ENCODE assay signal across 8 cellular contexts in the genomic region with DNA sequence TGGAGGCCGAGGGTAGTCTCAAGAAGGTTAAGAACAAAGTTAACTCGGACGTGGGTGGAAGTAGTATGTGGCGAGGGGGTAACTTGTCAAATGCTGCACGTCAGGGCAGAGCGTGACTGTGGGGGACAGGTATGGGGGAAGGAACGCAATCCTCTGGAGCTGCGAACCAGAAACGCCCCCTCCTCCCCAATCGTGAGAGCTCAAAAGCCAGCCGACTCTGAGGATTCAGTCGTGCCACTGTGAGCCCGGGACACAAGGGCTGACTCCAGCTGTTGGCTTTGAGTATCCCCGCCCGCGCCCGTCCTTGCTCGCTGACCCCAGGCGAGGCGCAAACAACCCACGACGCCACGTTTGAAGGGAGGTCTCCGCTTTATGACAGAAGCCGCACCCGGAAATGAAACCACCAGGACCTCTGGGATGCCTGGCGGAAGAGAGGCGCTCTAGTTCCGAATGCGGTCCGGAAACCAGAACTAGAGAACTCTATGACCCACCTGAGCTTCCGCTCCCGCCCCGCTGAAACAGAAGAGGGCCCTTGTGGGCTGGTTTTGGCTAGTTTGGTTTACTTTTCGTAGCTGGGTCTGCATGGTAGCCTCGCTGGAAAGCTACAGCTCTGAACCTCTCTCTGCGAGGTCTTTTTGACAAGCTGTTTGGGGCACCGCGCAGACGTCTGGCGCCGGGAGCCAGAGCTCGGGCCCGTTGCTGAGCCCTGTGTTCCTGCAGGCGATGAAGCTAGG. TPM values are rescaled to one million over a fixed set of nuclear protein-coding genes. Genes with fewer than 3 reads are reported as not detected.
A peak's percentile ranks its signal among the peaks of the same experiment; 100 is the strongest.
DNase-seq lines count a peak whose midpoint lies in the region; ATAC-seq and TF ChIP-seq lines count a peak whose summit lies in the region.

A gene (minus strand): TSS at position 377 of the 734 bp plus-strand sequence. CDS start 550 bp downstream, outside the sequence.

- no peaks in the 10 kb centered on the region for H3K4me1 Mint-ChIP-seq in Calu3 (ENCODE audit: low read depth, unreplicated experiment)
- peaks cover 38% of the 10 kb centered on the region for H3K4me1 Mint-ChIP-seq in activated T-cell treated with anti-CD3 and anti-CD28 coated beads, Interleukin-2, amount 50 U/mL, for 24 hours (ENCODE audit: low read depth)

- H3K4me1 ChIP-seq in PC-3 (ENCODE audit: insufficient read depth, low read length) (peaks cover 18% of the 10 kb centered on the region), muscle layer of colon (ENCODE audit: insufficient read depth, low read length) (peaks cover 22% of the 10 kb centered on the region)

- no peak for TF ChIP-seq CTCF in Calu3 (IDR thresholded peaks at IDR 0.05; ENCODE audit: unreplicated experiment)
- no peak for TF ChIP-seq CTCF in PC-3 (conservative IDR thresholded peaks at IDR 0.05; ENCODE audit: low read depth, low read length)

- H3K36me3 Mint-ChIP-seq in Calu3 (ENCODE audit: insufficient read depth, unreplicated experiment): peaks cover 22% of the 10 kb centered on the region
- H3K36me3 Mint-ChIP-seq in activated T-cell treated with anti-CD3 and anti-CD28 coated beads, Interleukin-2, amount 50 U/mL, for 24 hours (ENCODE audit: low read depth): peaks cover 48% of the 10 kb centered on the region

- H3K9ac ChIP-seq in PC-3 (ENCODE audit: low read length): peak within 1 kb of the TSS; percentile 94
- H3K9ac ChIP-seq in muscle layer of colon (ENCODE audit: low read length): peak within 1 kb of the TSS; percentile 90

- peaks cover 17% of the 10 kb centered on the region for H3K79me2 ChIP-seq in PC-3 (ENCODE audit: low read length)

- H3K36me3 ChIP-seq in PC-3 (ENCODE audit: low read depth, low read length) (peaks cover 3% of the 10 kb centered on the region; the same call in 1 of the 2 replicates), muscle layer of colon (ENCODE audit: insufficient read depth, low read length) (peaks cover 11% of the 10 kb centered on the region)

- H3K27me3 Mint-ChIP-seq in Calu3 (ENCODE audit: unreplicated experiment): peaks cover 5% of the 10 kb centered on the region
- H3K27me3 Mint-ChIP-seq in activated T-cell treated with anti-CD3 and anti-CD28 coated beads, Interleukin-2, amount 50 U/mL, for 24 hours: no peaks in the 10 kb centered on the region

- DNase-seq in Calu3 (peak; percentile 66), PC-3 (peak; percentile 84)
- DNase-seq in Jurkat, Clone E6-1 (ENCODE audit: low read depth, low spot score): peak; percentile 92
- peak; percentile 88 for DNase-seq in activated T-cell treated with anti-CD3 and anti-CD28 coated beads, Interleukin-2, amount 50 U/mL, for 24 hours
- DNase-seq in stimulated activated CD8-positive, alpha-beta memory T cell treated with anti-CD3 and anti-CD28 coated beads, Interleukin-7, amount 100 ng/mL, for 1 hour (ENCODE audit: low read depth in 2 of 2): peak; percentile 66 to 70

- H3K27ac Mint-ChIP-seq in Calu3 (ENCODE audit: unreplicated experiment): peak within 1 kb of the TSS; percentile 63
- peak within 1 kb of the TSS; percentile 95 for H3K27ac Mint-ChIP-seq in activated T-cell treated with anti-CD3 and anti-CD28 coated beads, Interleukin-2, amount 50 U/mL, for 24 hours

- POLR2A ChIA-PET in PC-3 (lab: Charles Lee; ENCODE audit: unreplicated experiment): interaction anchor here (0.5 to 1.0 kb wide), 3 partner anchors 10 to 338 kb away, joined by 3 to 4 read pairs (median 3); no protein-coding TSS in a partner anchor

- H3K9me2 ChIP-seq in PC-3 (replicated peaks; ENCODE audit: low read length): no peaks in the 10 kb centered on the region

- intact Hi-C loops in Calu3 (cut with micrococcal nuclease; ENCODE audit: unreplicated experiment) (no loop called here), PC-3 (cut with micrococcal nuclease) (no loop called here)

- no peaks in the 10 kb centered on the region for H4K20me1 ChIP-seq in PC-3 (ENCODE audit: low read length)

- ATAC-seq in GM21529 (IDR thresholded peaks at IDR 0.05; ENCODE audit: unreplicated experiment): peak; percentile 87
- peak; percentile 95 for ATAC-seq in PC-3
- peak; percentile 92 for ATAC-seq in esophagus mucosa

- CTCF ChIA-PET in Calu3 (lab: Charles Lee) (interaction anchor here (0.6 to 2.1 kb wide), 8 partner anchors 9 to 1078 kb away, joined by 3 to 6 read pairs (median 5); a partner anchor contains a TSS), PC-3 (lab: Charles Lee) (interaction anchor here (0.8 kb wide), 1 partner anchor 23 kb away, joined by 4 read pairs; no protein-coding TSS in a partner anchor)

- peak within 1 kb of the TSS; percentile 58 for H3K27ac ChIP-seq in PC-3 (ENCODE audit: low read length)
- peak within 1 kb of the TSS; percentile 97 for H3K27ac ChIP-seq in muscle layer of colon (ENCODE audit: low read depth, low read length)

- H3K4me3 ChIP-seq in Jurkat, Clone E6-1 (ENCODE audit: low read length): peak within 1 kb of the TSS; percentile 90
- H3K4me3 ChIP-seq in PC-3 (ENCODE audit: low read length) (peak within 1 kb of the TSS; percentile 90), muscle layer of colon (ENCODE audit: low read depth in 1 of 2, low read length in 2 of 2) (peak within 1 kb of the TSS; percentile 59 to 97)

- H3K9me3 ChIP-seq in PC-3 (ENCODE audit: low read length): no peaks in the 10 kb centered on the region
- no peaks in the 10 kb centered on the region for H3K9me3 ChIP-seq in muscle layer of colon (ENCODE audit: low read length)

- peak within 1 kb of the TSS; percentile 94 for H3K4me3 Mint-ChIP-seq in Calu3 (ENCODE audit: low read depth, unreplicated experiment)
- H3K4me3 Mint-ChIP-seq in activated T-cell treated with anti-CD3 and anti-CD28 coated beads, Interleukin-2, amount 50 U/mL, for 24 hours: peak within 1 kb of the TSS; percentile 90

- peak within 1 kb of the TSS; percentile 93 for H3K4me2 ChIP-seq in PC-3 (ENCODE audit: low read length)

- BruUV-seq in Calu3 (replicated peaks; lab: Mats Ljungman, UMichigan) (TSS peak; percentile 81), PC-3 (replicated peaks; lab: Mats Ljungman, UMichigan) (TSS peak; percentile 86)

- no peaks in the 10 kb centered on the region for H3K9me3 Mint-ChIP-seq in Calu3 (ENCODE audit: low read depth, unreplicated experiment)
- no peaks in the 10 kb centered on the region for H3K9me3 Mint-ChIP-seq in activated T-cell treated with anti-CD3 and anti-CD28 coated beads, Interleukin-2, amount 50 U/mL, for 24 hours

- no peaks in the 10 kb centered on the region for H3K27me3 ChIP-seq in PC-3 (ENCODE audit: low read length)
- H3K27me3 ChIP-seq in muscle layer of colon (ENCODE audit: control insufficient read depth in 1 of 2, insufficient read depth in 2 of 2, low read length in 2 of 2): no peaks in the 10 kb centered on the region

- peak within 1 kb of the TSS; percentile 85 for H2AFZ ChIP-seq in PC-3 (ENCODE audit: low read length)

- peaks cover 3% of the 10 kb centered on the region for H3F3A ChIP-seq in PC-3 (ENCODE audit: low read length, unreplicated experiment)

RNA-seq across cellular contexts. Expression of the gene that starts here (rescaled TPM):
- total RNA-seq in Calu3 (2022): 3.4 and 4.1 TPM in 2 replicates
- polyA plus RNA-seq in Jurkat, Clone E6-1 (2012; ENCODE audit: insufficient read depth, insufficient read length): 6.6 TPM
- 2.4 and 3.9 TPM in 2 replicates for total RNA-seq in PC-3 (2014; rRNA removed)
- total RNA-seq in esophagus mucosa: 3.9 TPM

Comparison
In these comparisons a context has a peak if more than half of its experiments do, and no peak if none do; other contexts are left out.
1. Peak in every context shown above with its lines: DNase-seq, ATAC-seq, H3K4me3 ChIP-seq and H3K27ac ChIP-seq.